Comparison of ENCODE assay signal across 15 cellular contexts in the genomic region with DNA sequence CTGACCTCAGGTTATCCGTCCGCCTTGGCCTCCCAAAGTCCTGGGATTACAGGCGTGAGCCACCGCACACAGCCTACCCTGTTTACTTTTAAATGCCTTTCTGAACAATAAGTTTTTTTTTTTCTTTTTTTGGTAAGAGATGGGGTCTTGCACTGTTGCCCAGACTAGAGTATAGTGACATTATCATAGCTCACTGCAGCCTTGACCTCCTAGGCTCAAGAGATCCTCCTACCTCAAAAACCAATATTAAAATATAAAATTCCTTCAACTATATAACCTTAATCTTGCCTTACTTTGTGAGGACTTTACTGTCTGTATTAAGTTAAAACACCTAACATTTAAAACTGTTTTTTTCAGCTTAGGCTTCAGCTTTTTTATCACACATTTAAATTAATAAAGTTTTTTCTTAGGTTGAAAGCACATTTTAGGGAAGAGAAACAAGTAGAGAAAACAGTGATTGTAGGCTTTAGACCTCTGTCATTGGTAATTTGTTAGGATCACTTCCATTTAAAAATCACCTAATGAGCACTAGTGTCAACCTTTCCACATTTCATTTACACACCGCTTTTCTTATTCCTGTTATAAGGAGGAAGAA. TPM values are rescaled to one million over a fixed set of nuclear protein-coding genes. Genes with fewer than 3 reads are reported as not detected.
A peak's percentile ranks its signal among the peaks of the same experiment; 100 is the strongest.
DNase-seq lines count a peak whose midpoint lies in the region; ATAC-seq, FAIRE-seq and TF ChIP-seq lines count a peak whose summit lies in the region.
"Had no signal": no experiment of that assay in that cellular context is flagged by ENCODE, and none has a peak within 500 bp of the region (broad histone marks: within the 10 kb centered on the region; RNA-seq: fewer than 3 reads in every experiment).

No MANE protein-coding gene starts in this region.

- peaks cover 25% of the 10 kb centered on the region for H3K36me3 Mint-ChIP-seq in activated CD8-positive, alpha-beta memory T cell treated with anti-CD3 and anti-CD28 coated beads, Interleukin-2, amount 10 ng/mL, durations not matched to agents 7 days and 5 days
- H3K36me3 Mint-ChIP-seq in T-cell = peaks cover 9% of the 10 kb centered on the region
- H3K36me3 Mint-ChIP-seq in stimulated activated naive B cell treated with anti-CD40 and anti-IgM and Interleukin-4, amounts not matched to agents 10 μg/mL and 1 μg/mL and 100 μg/mL, for 72 hours = peaks cover 7 to 24% of the 10 kb centered on the region in 2 donors

- H3K27ac Mint-ChIP-seq in activated CD8-positive, alpha-beta memory T cell treated with anti-CD3 and anti-CD28 coated beads, Interleukin-2, amount 10 ng/mL, durations not matched to agents 7 days and 5 days = peak overlapping the region; percentile 0
- H3K27ac Mint-ChIP-seq in T-cell = peak overlapping the region; percentile 25 to 66
- no peak overlapping the region for H3K27ac Mint-ChIP-seq in stimulated activated naive B cell treated with anti-CD40 and anti-IgM and Interleukin-4, amounts not matched to agents 10 μg/mL and 1 μg/mL and 100 μg/mL, for 72 hours

- H3K4me2 ChIP-seq in hepatocyte = peak overlapping the region; percentile 80

- 78% methylated on average over 5 of the region's 5 CpGs for WGBS in hepatocyte (ENCODE audit: low lambda C conversion rate, missing lambda C conversion rate)

- no peak for TF ChIP-seq CTCF in hepatocyte (IDR thresholded peaks at IDR 0.05; ENCODE audit: poor library complexity)

- H3K79me2 ChIP-seq in hepatocyte = peaks cover 75% of the 10 kb centered on the region

- no peaks in the 10 kb centered on the region for H3K9me2 ChIP-seq in hepatocyte (replicated peaks; ENCODE audit: insufficient read depth)

- no peaks in the 10 kb centered on the region for H3K27me3 Mint-ChIP-seq in activated CD8-positive, alpha-beta memory T cell treated with anti-CD3 and anti-CD28 coated beads, Interleukin-2, amount 10 ng/mL, durations not matched to agents 7 days and 5 days
- H3K27me3 Mint-ChIP-seq in T-cell = no peaks in the 10 kb centered on the region
- H3K27me3 Mint-ChIP-seq in stimulated activated naive B cell treated with anti-CD40 and anti-IgM and Interleukin-4, amounts not matched to agents 10 μg/mL and 1 μg/mL and 100 μg/mL, for 72 hours = no peaks in the 10 kb centered on the region

- no peak overlapping the region for H2AFZ ChIP-seq in hepatocyte

- H3K4me3 ChIP-seq in hepatocyte = no peak overlapping the region

- H3K4me1 ChIP-seq in hepatocyte (ENCODE audit: insufficient read depth) = peaks cover 9% of the 10 kb centered on the region

- no peak for FAIRE-seq in urothelium cell line (lab: Jason Lieb, UNC)
- FAIRE-seq: endometrium, HTR-8/SVneo, small intestine had no signal

- peaks cover 34% of the 10 kb centered on the region for H4K20me1 ChIP-seq in hepatocyte (ENCODE audit: insufficient read depth, poor library complexity, severe bottlenecking)

- peak overlapping the region; percentile 20 for H3K27ac ChIP-seq in hepatocyte

- H3K9me3 Mint-ChIP-seq in activated CD8-positive, alpha-beta memory T cell treated with anti-CD3 and anti-CD28 coated beads, Interleukin-2, amount 10 ng/mL, durations not matched to agents 7 days and 5 days (ENCODE audit: low read depth) = no peaks in the 10 kb centered on the region
- no peaks in the 10 kb centered on the region for H3K9me3 Mint-ChIP-seq in T-cell
- H3K9me3 Mint-ChIP-seq in stimulated activated naive B cell treated with anti-CD40 and anti-IgM and Interleukin-4, amounts not matched to agents 10 μg/mL and 1 μg/mL and 100 μg/mL, for 72 hours = no peaks in the 10 kb centered on the region

- H3K36me3 ChIP-seq in hepatocyte (replicated peaks; ENCODE audit: insufficient read depth, low read depth) = no peaks in the 10 kb centered on the region

- DNase-seq in activated CD8-positive, alpha-beta memory T cell treated with anti-CD3 and anti-CD28 coated beads, Interleukin-2, amount 10 ng/mL, durations not matched to agents 7 days and 5 days = no peak
- no peak for DNase-seq in activated CD8-positive, alpha-beta memory T cell treated with anti-CD3 and anti-CD28 coated beads for 24 hours
- DNase-seq in T-cell (no peak), hepatocyte (ENCODE audit: low spot score) (no peak), ecto neural progenitor cell (ENCODE audit: low spot score) (no peak), urothelium cell line (ENCODE audit: low spot score) (no peak), NCI-H2227 treated with DMSO at 0.1 percent for 48 hours (lab: John Stamatoyannopoulos, UW) (no peak)
- no peak for DNase-seq in stimulated activated naive B cell treated with anti-CD40 and anti-IgM and Interleukin-4, amounts not matched to agents 10 μg/mL and 1 μg/mL and 100 μg/mL, for 72 hours
- DNase-seq: EL, kidney glomerular epithelial cell, NCI-H1105 treated with DMSO at 0.1 percent for 48 hours had no signal

- POLR2A ChIA-PET in T-cell (lab: Charles Lee) = interaction anchor here (0.6 to 0.7 kb wide), 2 partner anchors 44 to 108 kb away, joined by 3 read pairs; no protein-coding TSS in a partner anchor

- no peaks in the 10 kb centered on the region for H3K9me3 ChIP-seq in hepatocyte (ENCODE audit: low read depth)
- H3K9me3 ChIP-seq: tibial nerve had no signal

- H3K4me1 Mint-ChIP-seq in activated CD8-positive, alpha-beta memory T cell treated with anti-CD3 and anti-CD28 coated beads, Interleukin-2, amount 10 ng/mL, durations not matched to agents 7 days and 5 days = peaks cover 45% of the 10 kb centered on the region
- peaks cover 52 to 60% (median 58%) of the 10 kb centered on the region in 3 donors for H3K4me1 Mint-ChIP-seq in T-cell
- H3K4me1 Mint-ChIP-seq in stimulated activated naive B cell treated with anti-CD40 and anti-IgM and Interleukin-4, amounts not matched to agents 10 μg/mL and 1 μg/mL and 100 μg/mL, for 72 hours = peaks cover 17 to 23% of the 10 kb centered on the region in 2 donors

- peak overlapping the region; percentile 93 for H3K4me3 Mint-ChIP-seq in activated CD8-positive, alpha-beta memory T cell treated with anti-CD3 and anti-CD28 coated beads, Interleukin-2, amount 10 ng/mL, durations not matched to agents 7 days and 5 days
- H3K4me3 Mint-ChIP-seq in T-cell = peak overlapping the region; percentile 93 to 99 (median 96)
- peak overlapping the region; percentile 6 to 100 for H3K4me3 Mint-ChIP-seq in stimulated activated naive B cell treated with anti-CD40 and anti-IgM and Interleukin-4, amounts not matched to agents 10 μg/mL and 1 μg/mL and 100 μg/mL, for 72 hours

- CTCF ChIA-PET in activated CD8-positive, alpha-beta memory T cell treated with anti-CD3 and anti-CD28 coated beads, Interleukin-2, amount 10 ng/mL, durations not matched to agents 7 days and 5 days (lab: Charles Lee) = interaction anchor here (1.0 to 2.0 kb wide), 5 partner anchors 19 to 313 kb away, joined by 3 to 6 read pairs (median 4); a partner anchor contains a TSS
- CTCF ChIA-PET in T-cell (lab: Charles Lee) = interaction anchor here (0.6 to 1.2 kb wide), 2 partner anchors 19 to 146 kb away, joined by 3 to 5 read pairs; no protein-coding TSS in a partner anchor

- ATAC-seq in activated CD8-positive, alpha-beta memory T cell treated with anti-CD3 and anti-CD28 coated beads, Interleukin-2, amount 10 ng/mL, durations not matched to agents 7 days and 5 days = no peak
- ATAC-seq in T-cell (replicated peaks in 1 of 4) = no peak
- no peak for ATAC-seq in stimulated activated naive B cell treated with anti-CD40 and anti-IgM and Interleukin-4, amounts not matched to agents 10 μg/mL and 1 μg/mL and 100 μg/mL, for 72 hours (replicated peaks)

- no peaks in the 10 kb centered on the region for H3K27me3 ChIP-seq in hepatocyte
- H3K27me3 ChIP-seq: tibial nerve had no signal

RNA-seq across cellular contexts. Expression of a gene that starts 2.9 kb away (rescaled TPM):
- total RNA-seq in activated CD8-positive, alpha-beta memory T cell treated with anti-CD3 and anti-CD28 coated beads, Interleukin-2, amount 10 ng/mL, durations not matched to agents 7 days and 5 days = 10 to 100 TPM; 27.5 to 32.3 TPM
- total RNA-seq in T-cell (10 to 100 TPM; 41.1 to 47.6 (median 44.8) TPM), hepatocyte (24.4 and 25.8 TPM in 2 replicates)
- 7.5 and 8.1 TPM in 2 replicates for polyA plus RNA-seq in hepatocyte
